Comparison of ENCODE assay signal across 15 cellular contexts in the genomic region with DNA sequence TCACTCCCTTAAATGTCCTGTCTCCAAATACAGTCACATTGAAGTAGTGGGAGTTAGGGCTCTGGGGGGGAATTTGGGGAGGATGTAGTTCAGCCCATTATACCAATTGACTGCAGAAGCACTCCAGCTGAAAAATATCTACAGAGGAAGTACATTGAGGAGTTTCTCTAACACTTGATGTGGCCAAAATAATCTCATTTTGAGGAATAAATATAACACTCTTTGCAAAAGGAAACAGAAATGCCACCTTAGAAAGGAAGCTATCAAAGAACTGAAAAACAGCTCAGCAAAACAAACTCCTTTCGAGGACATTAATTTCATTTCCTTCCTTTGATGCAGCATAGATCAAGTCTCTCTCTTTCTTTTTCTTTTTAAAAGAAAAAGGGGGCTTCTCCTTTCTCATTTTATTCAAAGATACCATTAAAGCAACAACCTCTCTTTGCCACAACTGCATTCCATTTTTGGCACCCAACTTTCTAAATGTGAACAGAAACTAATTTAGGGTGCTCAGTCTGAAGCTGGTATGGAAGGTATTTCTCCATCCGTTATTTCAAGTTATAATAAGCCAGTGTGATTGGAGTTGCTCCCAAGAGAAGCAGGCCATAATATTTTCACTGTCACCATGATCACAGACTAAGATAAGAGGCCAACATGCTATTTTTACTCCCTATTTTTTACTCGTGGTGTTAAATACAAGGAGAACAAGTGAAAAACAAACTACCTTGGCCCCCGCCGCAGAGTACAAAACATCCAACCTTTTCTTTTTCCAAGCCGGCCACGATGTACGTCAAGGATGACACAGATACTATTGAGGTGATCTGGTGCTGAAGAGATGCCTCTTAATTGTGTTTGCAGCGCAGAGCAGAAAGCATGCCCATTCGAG.
DNase-seq lines count a peak whose midpoint lies in the region; ATAC-seq, FAIRE-seq and TF ChIP-seq lines count a peak whose summit lies in the region.
"Had no signal": no experiment of that assay in that cellular context is flagged by ENCODE, and none has a peak within 500 bp of the region (broad histone marks: within the 10 kb centered on the region; RNA-seq: fewer than 3 reads in every experiment).

No MANE protein-coding gene starts in this region.

- H3K9me2 ChIP-seq in Loucy (replicated peaks; ENCODE audit: low read depth, low read length): no peaks in the 10 kb centered on the region

- FAIRE-seq in pancreas (lab: Jason Lieb, UNC): no peak
- FAIRE-seq: TTC549 had no signal

- peaks cover 10% of the 10 kb centered on the region; the same call in 1 of the 2 replicates for H3F3A ChIP-seq in Loucy (ENCODE audit: low read depth)

- TF ChIP-seq CTCF in Loucy (conservative IDR thresholded peaks at IDR 0.05; ENCODE audit: low read length) (no peak), mesothelial cell of epicardium (IDR thresholded peaks at IDR 0.05; ENCODE audit: unreplicated experiment) (no peak), pancreas (IDR thresholded peaks at IDR 0.05) (no peak)

- no peak overlapping the region for H3K4me3 ChIP-seq in CD4-positive, alpha-beta memory T cell (ENCODE audit: low read length in 2 of 2)
- H3K4me3 ChIP-seq in Loucy (ENCODE audit: low read length, poor library complexity, severe bottlenecking) (peak overlapping the region; percentile 60), pancreas (no peak overlapping the region)
- H3K4me3 ChIP-seq: cardiac muscle cell had no signal

- H3K79me2 ChIP-seq in Loucy (ENCODE audit: insufficient read depth, low read length): no peaks in the 10 kb centered on the region

- no peaks in the 10 kb centered on the region for H3K9me3 ChIP-seq in CD4-positive, alpha-beta memory T cell (ENCODE audit: control insufficient read depth in 1 of 2, low read length in 2 of 2)
- H3K9me3 ChIP-seq in Loucy (ENCODE audit: insufficient read depth, low read depth, low read length) (no peaks in the 10 kb centered on the region), pancreas (no peaks in the 10 kb centered on the region)

- H3K36me3 ChIP-seq in CD4-positive, alpha-beta memory T cell (ENCODE audit: insufficient read depth, low read length): no peaks in the 10 kb centered on the region
- no peaks in the 10 kb centered on the region for H3K36me3 ChIP-seq in Loucy (ENCODE audit: insufficient read depth, low read length)
- no peaks in the 10 kb centered on the region for H3K36me3 ChIP-seq in pancreas
- H3K36me3 ChIP-seq: cardiac muscle cell had no signal

- H3K4me2 ChIP-seq in Loucy (ENCODE audit: low read depth, low read length, poor library complexity, severe bottlenecking): peak overlapping the region; percentile 77

- peaks cover 57% of the 10 kb centered on the region for H3K4me1 ChIP-seq in CD4-positive, alpha-beta memory T cell (ENCODE audit: insufficient read depth, low read length)
- H3K4me1 ChIP-seq in Loucy (ENCODE audit: insufficient read depth, low read length, poor library complexity, severe bottlenecking): peaks cover 45% of the 10 kb centered on the region
- H3K4me1 ChIP-seq in pancreas: no peaks in the 10 kb centered on the region

- H3K27ac ChIP-seq in CD4-positive, alpha-beta memory T cell (ENCODE audit: low read depth, low read length): peak overlapping the region; percentile 14
- no peak overlapping the region for H3K27ac ChIP-seq in pancreas
- H3K27ac ChIP-seq: C4-2B, cardiac muscle cell, epithelial cell of prostate had no signal

- peak overlapping the region; percentile 67 for H2AFZ ChIP-seq in Loucy (ENCODE audit: low read length)

- POLR2A ChIA-PET in CD4-positive, alpha-beta memory T cell (lab: Charles Lee; ENCODE audit: partially characterized antibody): interaction anchor here (1.2 to 3.0 kb wide), 3 partner anchors 20 to 109 kb away, joined by 3 to 9 read pairs (median 5); no protein-coding TSS in a partner anchor

- intact Hi-C loops in CD4-positive, alpha-beta memory T cell (cut with micrococcal nuclease): no loop called here
- intact Hi-C loops in pancreas (cut with DNase I): no loop called here

- H3K27me3 ChIP-seq in CD4-positive, alpha-beta memory T cell (ENCODE audit: insufficient read depth, low read length): no peaks in the 10 kb centered on the region
- H3K27me3 ChIP-seq in Loucy (ENCODE audit: insufficient read depth, low read length, poor library complexity, severe bottlenecking): no peaks in the 10 kb centered on the region
- no peaks in the 10 kb centered on the region for H3K27me3 ChIP-seq in pancreas
- H3K27me3 ChIP-seq: cardiac muscle cell had no signal

- no peaks in the 10 kb centered on the region for H4K20me1 ChIP-seq in Loucy (ENCODE audit: insufficient read depth, low read length, poor library complexity, severe bottlenecking)

- peaks cover 0 to 7% (median 0%) of the 10 kb centered on the region in 8 donors for H3K9me3 Mint-ChIP-seq in CD4-positive, alpha-beta memory T cell
- H3K9me3 Mint-ChIP-seq in mesothelial cell of epicardium: peaks cover 4% of the 10 kb centered on the region

- peak; percentile 30 to 49 (median 32) for DNase-seq in CD4-positive, alpha-beta memory T cell
- DNase-seq in astrocyte of the hippocampus (ENCODE audit: low read depth, low spot score) (peak; percentile 53), mesothelial cell of epicardium (ENCODE audit: low spot score in 2 of 2, unreplicated experiment in 2 of 2) (no peak), NCI-H2029 treated with DMSO at 0.1 percent for 48 hours (lab: John Stamatoyannopoulos, UW) (no peak), pancreas (no peak), dermis blood vessel endothelial cell (no peak)
- DNase-seq: GDM1, NCI-H1048, NCI-H524 had no signal

- ATAC-seq in pancreas: no peak
- ATAC-seq in HG02610 (IDR thresholded peaks at IDR 0.05; ENCODE audit: unreplicated experiment): no peak

- H3K27ac Mint-ChIP-seq in CD4-positive, alpha-beta memory T cell: peak overlapping the region; percentile 80 to 95 (median 86)
- peak overlapping the region; percentile 14 for H3K27ac Mint-ChIP-seq in mesothelial cell of epicardium

- H3K4me3 Mint-ChIP-seq in CD4-positive, alpha-beta memory T cell: peak overlapping the region; percentile 42 to 82 (median 68)
- H3K4me3 Mint-ChIP-seq in mesothelial cell of epicardium: no peak overlapping the region

- WGBS in pancreas, 2 donors: 60 to 69% methylated on average over 10 of the region's 10 CpGs

- H3K36me3 Mint-ChIP-seq in CD4-positive, alpha-beta memory T cell: peaks cover 0 to 3% of the 10 kb centered on the region in 2 donors
- H3K36me3 Mint-ChIP-seq in mesothelial cell of epicardium: no peaks in the 10 kb centered on the region

- H3K4me1 Mint-ChIP-seq in CD4-positive, alpha-beta memory T cell: peaks cover 43 to 63% (median 57%) of the 10 kb centered on the region in 4 donors
- peaks cover 35% of the 10 kb centered on the region for H3K4me1 Mint-ChIP-seq in mesothelial cell of epicardium

- peak overlapping the region; percentile 12 for H3K9ac ChIP-seq in Loucy (ENCODE audit: low read depth, low read length, poor library complexity, severe bottlenecking)

- CTCF ChIA-PET in CD4-positive, alpha-beta memory T cell (lab: Charles Lee; ENCODE audit: partially characterized antibody): interaction anchor here (2.3 kb wide), 1 partner anchor 24 kb away, joined by 4 read pairs; no protein-coding TSS in a partner anchor

- no peaks in the 10 kb centered on the region for H3K27me3 Mint-ChIP-seq in CD4-positive, alpha-beta memory T cell
- H3K27me3 Mint-ChIP-seq in mesothelial cell of epicardium (ENCODE audit: low read depth): peaks cover 8% of the 10 kb centered on the region

Comparison
In these comparisons a context has a peak if more than half of its experiments do, and no peak if none do; other contexts are left out.
1. DNase-seq: peak in CD4-positive, alpha-beta memory T cell (5 of 5) and astrocyte of the hippocampus (single experiment); none in mesothelial cell of epicardium (0 of 2), NCI-H2029 treated with DMSO at 0.1 percent for 48 hours (single experiment), pancreas (0 of 6) and dermis blood vessel endothelial cell (single experiment).